8 cellular contexts compared by ENCODE assay signal in genomic region chr1:145957443-145958319, GRCh38. TPM values are rescaled to one million over a fixed set of nuclear protein-coding genes. Genes with fewer than 3 reads are reported as not detected.
A peak's percentile ranks its signal among the peaks of the same experiment; 100 is the strongest.
DNase-seq lines count a peak whose midpoint lies in the region; ATAC-seq and TF ChIP-seq lines count a peak whose summit lies in the region.

TSS of gene LIX1L (minus strand) at chr1:145958017. CDS start at chr1:145957927, 90 bp downstream.

- WGBS in trophoblast cell (ENCODE audit: extremely low coverage, insufficient coverage, insufficient read length) = no CpG with 5 or more reads among the region's 60 CpGs
- 0% methylated on average over 7 to 34 of the region's 60 CpGs for WGBS in transverse colon (ENCODE audit: low coverage in 1 of 2), 2 donors

- H3K79me1 ChIP-seq in trophoblast cell (ENCODE audit: low read length) = no peaks in the 10 kb centered on the region

- intact Hi-C loops in cardiac septum (cut with DNase I) (loop anchor here (1.0 kb wide), 1 partner anchor 20 kb away; no protein-coding TSS in a partner anchor), transverse colon (cut with DNase I; ENCODE audit: low total_unique reads) (loop anchor here (2.0 kb wide), 1 partner anchor 39 kb away; the partner anchor contains the start of gene PEX11B)

- H3K14ac ChIP-seq in trophoblast cell (ENCODE audit: low read length) = no peak within 1 kb of the TSS

- TF ChIP-seq EP300 in transverse colon (IDR thresholded peaks at IDR 0.05; ENCODE audit: low read depth) = no peak

- peak within 1 kb of the TSS; percentile 68 for H3K4me2 ChIP-seq in trophoblast cell (ENCODE audit: low read length)

- TF ChIP-seq CTCF in GM12875 (IDR thresholded peaks at IDR 0.05; ENCODE audit: borderline replicate concordance, insufficient read depth, low read depth, low read length) (no peak), transverse colon (IDR thresholded peaks at IDR 0.05) (no peak)

- no peak within 1 kb of the TSS for H3K27ac ChIP-seq in trophoblast cell (ENCODE audit: low read depth, low read length)
- H3K27ac ChIP-seq in transverse colon = peak within 1 kb of the TSS; percentile 86 to 96 (median 92)

- no peak within 1 kb of the TSS for H2BK5ac ChIP-seq in trophoblast cell (ENCODE audit: low read depth, low read length, poor library complexity)

- no peaks in the 10 kb centered on the region for H3K79me2 ChIP-seq in trophoblast cell (ENCODE audit: control insufficient read depth, insufficient read depth, low read length, poor library complexity)

- H3K18ac ChIP-seq in trophoblast cell (ENCODE audit: low read length) = no peak within 1 kb of the TSS

- H3K27me3 ChIP-seq in adipocyte (replicated peaks; ENCODE audit: control insufficient read depth, insufficient read depth, low read length) = no peaks in the 10 kb centered on the region
- H3K27me3 ChIP-seq in trophoblast cell (ENCODE audit: insufficient read depth, low read length) = peaks cover 42% of the 10 kb centered on the region
- peaks cover 36% of the 10 kb centered on the region for H3K27me3 ChIP-seq in transverse colon

- H3K4me3 ChIP-seq in GM12875 (ENCODE audit: low read depth, low read length) (peak within 1 kb of the TSS; percentile 61), adipocyte (ENCODE audit: low read length) (peak within 1 kb of the TSS; percentile 91), trophoblast cell (ENCODE audit: low read depth, low read length) (peak within 1 kb of the TSS; percentile 74), transverse colon (peak within 1 kb of the TSS; percentile 45 to 80 (median 63))

- H4K91ac ChIP-seq in trophoblast cell (ENCODE audit: low read depth, low read length) = no peak within 1 kb of the TSS

- no peak within 1 kb of the TSS for H3K23ac ChIP-seq in trophoblast cell (ENCODE audit: low read length)

- H3K36me3 ChIP-seq in adipocyte (ENCODE audit: control insufficient read depth, insufficient read depth, low read length, severe bottlenecking) (no peaks in the 10 kb centered on the region), trophoblast cell (ENCODE audit: control insufficient read depth in 1 of 2, insufficient read depth in 2 of 2, low read length in 2 of 2) (no peaks in the 10 kb centered on the region), transverse colon (no peaks in the 10 kb centered on the region)

- DNase-seq in NCI-H1436 (lab: John Stamatoyannopoulos, UW) (peak; percentile 96), T follicular helper cell (ENCODE audit: low read depth) (peak; percentile 93), adipocyte (ENCODE audit: low read depth) (peak; percentile 99), cardiac septum (ENCODE audit: low spot score) (peak; percentile 98), trophoblast cell (peak; percentile 95), transverse colon (peak; percentile 96)

- no peak within 1 kb of the TSS for H2BK120ac ChIP-seq in trophoblast cell (ENCODE audit: insufficient read depth, low read length, poor library complexity)

- H3K4me1 ChIP-seq in adipocyte (ENCODE audit: control insufficient read depth, insufficient read depth, low read length) = peaks cover 61% of the 10 kb centered on the region
- H3K4me1 ChIP-seq in trophoblast cell (ENCODE audit: control insufficient read depth in 1 of 2, insufficient read depth in 2 of 2, low read length in 2 of 2) = peaks cover 16 to 22% of the 10 kb centered on the region in 2 experiments
- peaks cover 18 to 77% (median 54%) of the 10 kb centered on the region in 4 donors for H3K4me1 ChIP-seq in transverse colon

- H3K9ac ChIP-seq in adipocyte (ENCODE audit: low read length) = peak within 1 kb of the TSS; percentile 91
- H3K9ac ChIP-seq in trophoblast cell (ENCODE audit: low read length) = no peak within 1 kb of the TSS

- H2AFZ ChIP-seq in trophoblast cell (ENCODE audit: insufficient read depth, low read length, poor library complexity) = peak within 1 kb of the TSS; percentile 47

- peak; percentile 91 for ATAC-seq in HG02798 (IDR thresholded peaks at IDR 0.05; ENCODE audit: poor library complexity, unreplicated experiment)

- no peak within 1 kb of the TSS for H4K12ac ChIP-seq in trophoblast cell (ENCODE audit: low read depth, low read length)

- H2AK5ac ChIP-seq in trophoblast cell (ENCODE audit: low read length) = no peak within 1 kb of the TSS

- no peak within 1 kb of the TSS for H3K4ac ChIP-seq in trophoblast cell (ENCODE audit: low read depth, low read length)

- no peaks in the 10 kb centered on the region for H3K9me3 ChIP-seq in adipocyte (ENCODE audit: control insufficient read depth, low read length)
- H3K9me3 ChIP-seq in trophoblast cell (ENCODE audit: insufficient read depth, low read depth, low read length) = peaks cover 2% of the 10 kb centered on the region
- no peaks in the 10 kb centered on the region for H3K9me3 ChIP-seq in transverse colon

- no peak within 1 kb of the TSS for H2BK12ac ChIP-seq in trophoblast cell (ENCODE audit: low read length)

- in situ Hi-C loops in transverse colon (cut with MboI; ENCODE audit: low pct_ligation_motif_present in 1 of 4, low pct_unique_long_range_greater_than_20kb in 1 of 4, low sequenced_read_pairs in 3 of 4) = no loop called here

- peak within 1 kb of the TSS; percentile 31 for H4K8ac ChIP-seq in trophoblast cell (ENCODE audit: low read depth, low read length)

- peak; percentile 73 for TF ChIP-seq POLR2A in transverse colon (IDR thresholded peaks at IDR 0.05)

RNA-seq across cellular contexts. Expression of gene LIX1L, which starts in this region (rescaled TPM):
- total RNA-seq in cardiac septum (25.6 TPM), transverse colon (10 to 100 TPM in 2 of 4 donors, 1 to 10 TPM in 2; 7.2 to 12.5 (median 9.8) TPM)
- 2.1 and 2.2 TPM in 2 replicates for polyA plus RNA-seq in trophoblast cell (2013)
